In the genomic region with DNA sequence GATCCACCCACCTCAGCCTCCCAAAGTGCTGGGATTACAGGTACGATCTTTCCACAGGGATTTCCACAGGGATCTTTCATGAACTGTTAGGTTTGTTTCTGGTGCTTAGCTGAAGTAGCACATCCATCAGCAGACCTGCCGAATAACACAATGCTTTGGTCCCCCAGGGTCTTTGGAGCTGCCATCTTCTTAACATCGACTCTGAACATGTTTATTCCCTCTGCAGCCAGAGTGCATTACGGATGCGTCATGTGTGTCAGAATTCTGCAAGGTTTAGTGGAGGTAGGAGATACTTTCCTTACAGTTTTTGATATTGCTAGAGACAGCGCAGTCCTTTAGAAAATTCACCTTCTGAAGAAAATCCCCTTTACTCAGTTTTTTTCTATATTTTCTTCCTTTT, we compare ENCODE assay signal across 10 cellular contexts. TPM values are rescaled to one million over a fixed set of nuclear protein-coding genes. Genes with fewer than 3 reads are reported as not detected.
"Had no signal": no experiment of that assay in that cellular context is flagged by ENCODE, and none has a peak within 500 bp of the region (broad histone marks: within the 10 kb centered on the region; RNA-seq: fewer than 3 reads in every experiment).

No MANE protein-coding gene starts in this region.

- H3K9ac ChIP-seq: KMS-11 had no signal

- H3K27me3 Mint-ChIP-seq: IgD-negative memory B cell had no signal

- ATAC-seq: HepG2, K562 had no signal

- H3K27ac Mint-ChIP-seq: IgD-negative memory B cell had no signal

- H3K4me3 ChIP-seq: K562 had no signal

- H3K4me3 Mint-ChIP-seq: IgD-negative memory B cell had no signal

- H3K4me1 Mint-ChIP-seq: IgD-negative memory B cell had no signal

- DNase-seq: IMR-90, KBM-7, KG1 had no signal

- H3K27ac ChIP-seq: HL-60, KMS-11 had no signal

- H3K4me2 ChIP-seq: KMS-11 had no signal

- H3K36me3 Mint-ChIP-seq: IgD-negative memory B cell had no signal

RNA-seq across cellular contexts. Expression of a gene that starts 36.3 kb away (rescaled TPM):
- total RNA-seq: HT-29, HT1080, IMR-90, K562 had no signal
- polyA plus RNA-seq: IgD-negative memory B cell, IMR-90 had no signal
